In genomic region chr10:75202321-75203096, GRCh38 we compare ENCODE assay signal across 10 cellular contexts. TPM values are rescaled to one million over a fixed set of nuclear protein-coding genes. Genes with fewer than 3 reads are reported as not detected.
DNase-seq lines count a peak whose midpoint lies in the region; ATAC-seq and TF ChIP-seq lines count a peak whose summit lies in the region.
"Had no signal": no experiment of that assay in that cellular context is flagged by ENCODE, and none has a peak within 500 bp of the region (broad histone marks: within the 10 kb centered on the region; RNA-seq: fewer than 3 reads in every experiment).

No MANE protein-coding gene starts in this region.

- peaks cover 22% of the 10 kb centered on the region for H3K4me1 ChIP-seq in adipocyte (ENCODE audit: control insufficient read depth, insufficient read depth, low read length)
- peaks cover 0 to 20% (median 13%) of the 10 kb centered on the region in 12 donors for H3K4me1 ChIP-seq in heart left ventricle
- H3K4me1 ChIP-seq in rectal smooth muscle tissue (ENCODE audit: control insufficient read depth, insufficient read depth, low read length): peaks cover 12% of the 10 kb centered on the region
- H3K4me1 ChIP-seq in CD8-positive, alpha-beta T cell (ENCODE audit: insufficient read depth, low read length): no peaks in the 10 kb centered on the region

- H3K4me1 Mint-ChIP-seq in CD8-positive, alpha-beta T cell (ENCODE audit: low read depth): no peaks in the 10 kb centered on the region

- intact Hi-C loops in heart left ventricle (cut with DNase I): no loop called here
- intact Hi-C loops in CD8-positive, alpha-beta T cell (cut with DNase I, micrococcal nuclease): no loop called here

- H3K9me3 ChIP-seq in adipocyte (ENCODE audit: control insufficient read depth, low read length) (no peaks in the 10 kb centered on the region), heart left ventricle (no peaks in the 10 kb centered on the region)
- H3K9me3 ChIP-seq in CD8-positive, alpha-beta T cell (ENCODE audit: low read length): no peaks in the 10 kb centered on the region

- H3K9me3 Mint-ChIP-seq in CD8-positive, alpha-beta T cell: no peaks in the 10 kb centered on the region

- H3K36me3 ChIP-seq in adipocyte (ENCODE audit: control insufficient read depth, insufficient read depth, low read length, severe bottlenecking): no peaks in the 10 kb centered on the region
- H3K36me3 ChIP-seq in heart left ventricle: no peaks in the 10 kb centered on the region
- H3K36me3 ChIP-seq in rectal smooth muscle tissue (ENCODE audit: control insufficient read depth, insufficient read depth, low read length): no peaks in the 10 kb centered on the region
- no peaks in the 10 kb centered on the region for H3K36me3 ChIP-seq in CD8-positive, alpha-beta T cell (ENCODE audit: insufficient read depth, low read length)

- no peak for TF ChIP-seq POLR2A in heart left ventricle (IDR thresholded peaks at IDR 0.05)

- ATAC-seq in heart left ventricle (peak; percentile 87 to 98 (median 96)), HG02970 (IDR thresholded peaks at IDR 0.05; ENCODE audit: low FRiP score, unreplicated experiment) (no peak)
- no peak for ATAC-seq in CD8-positive, alpha-beta T cell
- ATAC-seq: activated CD4-positive, CD25-positive, alpha-beta regulatory T cell treated with anti-CD3 and anti-CD28 coated beads, Interleukin-2, amount 50 U/mL, for 24 hours had no signal

- TF ChIP-seq CTCF in heart left ventricle (IDR thresholded peaks at IDR 0.05): no peak
- TF ChIP-seq CTCF in CD8-positive, alpha-beta T cell (IDR thresholded peaks at IDR 0.05): no peak

- H3K27me3 Mint-ChIP-seq in CD8-positive, alpha-beta T cell (ENCODE audit: low read depth): no peaks in the 10 kb centered on the region

- WGBS in heart left ventricle, 4 donors: 20 to 33% (median 25%) methylated on average over 1 of the region's 1 CpG

- peak; percentile 54 for DNase-seq in GM04503 (ENCODE audit: low read depth)
- peak; percentile 54 for DNase-seq in adipocyte (ENCODE audit: low read depth)
- DNase-seq in heart left ventricle: peak; percentile 71 to 87 (median 77)
- no peak for DNase-seq in CD8-positive, alpha-beta T cell
- no peak for DNase-seq in DMS153 treated with DMSO at 0.1 percent for 48 hours (lab: John Stamatoyannopoulos, UW; ENCODE audit: unreplicated experiment)
- no peak for DNase-seq in effector CD4-positive, alpha-beta T cell
- DNase-seq: NCI-H82 had no signal

- no peak overlapping the region for H3K4me3 Mint-ChIP-seq in CD8-positive, alpha-beta T cell

- CTCF ChIA-PET in CD8-positive, alpha-beta T cell (lab: Charles Lee): interaction anchor here (6.6 kb wide), 1 partner anchor 15 kb away, joined by 32 read pairs; no protein-coding TSS in a partner anchor

- H3K27me3 ChIP-seq in adipocyte (replicated peaks; ENCODE audit: control insufficient read depth, insufficient read depth, low read length) (no peaks in the 10 kb centered on the region), heart left ventricle (no peaks in the 10 kb centered on the region), rectal smooth muscle tissue (ENCODE audit: control insufficient read depth, insufficient read depth, low read length) (no peaks in the 10 kb centered on the region)
- no peaks in the 10 kb centered on the region for H3K27me3 ChIP-seq in CD8-positive, alpha-beta T cell (ENCODE audit: insufficient read depth, low read length)

- no peaks in the 10 kb centered on the region for H3K36me3 Mint-ChIP-seq in CD8-positive, alpha-beta T cell

- peak overlapping the region in 11 of 12 donors; percentile 58 to 82 (median 73) for H3K27ac ChIP-seq in heart left ventricle
- H3K27ac ChIP-seq in rectal smooth muscle tissue (ENCODE audit: low read depth, low read length): peak overlapping the region; percentile 75
- no peak overlapping the region for H3K27ac ChIP-seq in CD8-positive, alpha-beta T cell (ENCODE audit: low read depth, low read length)

- H3K4me3 ChIP-seq in adipocyte (ENCODE audit: low read length): no peak overlapping the region
- H3K4me3 ChIP-seq in heart left ventricle: no peak overlapping the region
- H3K4me3 ChIP-seq in rectal smooth muscle tissue (ENCODE audit: low read length): no peak overlapping the region
- no peak overlapping the region for H3K4me3 ChIP-seq in CD8-positive, alpha-beta T cell (ENCODE audit: low read depth, low read length)

- H3K9ac ChIP-seq in adipocyte (ENCODE audit: low read length): no peak overlapping the region
- H3K9ac ChIP-seq in rectal smooth muscle tissue (ENCODE audit: low read length): no peak overlapping the region

- no peak overlapping the region for H3K27ac Mint-ChIP-seq in CD8-positive, alpha-beta T cell

- POLR2A ChIA-PET in CD8-positive, alpha-beta T cell (lab: Charles Lee): no interaction called here

RNA-seq across cellular contexts. Expression of gene VDAC2, which starts 8.1 kb away (rescaled TPM):
- total RNA-seq in heart left ventricle: 100 to 1,000 TPM; 334 to 554 (median 472) TPM
- 100 to 1,000 TPM; 375 to 515 TPM for polyA plus RNA-seq in heart left ventricle
- total RNA-seq in CD8-positive, alpha-beta T cell: 100 to 1,000 TPM; 184 to 187 TPM

RNA-seq across cellular contexts. Expression of gene COMTD1, which starts 33.2 kb away (rescaled TPM):
- total RNA-seq in heart left ventricle: 10 to 100 TPM; 20.8 to 75.0 (median 37.0) TPM
- polyA plus RNA-seq in heart left ventricle: 100 to 1,000 TPM in 1 of 2 donors, 10 to 100 TPM in 1; 57.9 to 124 TPM
- 1 to 10 TPM; 7.6 to 7.9 TPM for total RNA-seq in CD8-positive, alpha-beta T cell

Comparison
In these comparisons a context has a peak if more than half of its experiments do, and no peak if none do; other contexts are left out.
1. DNase-seq: peak in GM04503 (single experiment), adipocyte (single experiment) and heart left ventricle (5 of 5); none in CD8-positive, alpha-beta T cell (0 of 7), DMS153 treated with DMSO at 0.1 percent for 48 hours (single experiment) and effector CD4-positive, alpha-beta T cell (single experiment).
2. ATAC-seq: peak in heart left ventricle (4 of 4); none in CD8-positive, alpha-beta T cell (single experiment) and HG02970 (single experiment).